25 cellular contexts compared by ENCODE assay signal in the genomic region with DNA sequence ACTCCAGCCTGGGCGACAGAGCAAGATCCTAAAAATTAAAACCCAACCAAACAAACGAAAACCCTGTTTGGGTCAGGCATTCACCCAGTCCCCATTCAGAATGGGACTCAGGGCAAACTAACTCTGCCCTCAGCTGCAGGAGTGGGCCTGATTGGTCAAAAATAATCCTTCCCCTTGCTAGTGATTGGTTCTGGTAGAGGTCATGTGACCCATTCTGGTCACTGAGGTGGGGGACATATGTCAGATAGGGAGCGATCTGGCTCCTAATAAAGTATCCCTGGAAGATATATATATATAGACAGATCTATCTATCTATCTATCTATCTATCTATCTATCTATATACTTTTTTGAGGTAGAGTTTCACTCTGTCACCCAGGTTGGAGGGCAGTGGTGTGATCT. TPM values are rescaled to one million over a fixed set of nuclear protein-coding genes. Genes with fewer than 3 reads are reported as not detected.
DNase-seq lines count a peak whose midpoint lies in the region; ATAC-seq, FAIRE-seq and TF ChIP-seq lines count a peak whose summit lies in the region.
"Had no signal": no experiment of that assay in that cellular context is flagged by ENCODE, and none has a peak within 500 bp of the region (broad histone marks: within the 10 kb centered on the region; RNA-seq: fewer than 3 reads in every experiment).

No MANE protein-coding gene starts in this region.

- CTCF ChIA-PET in K562 (lab: Yijun Ruan, JAX; ENCODE audit: low intra/inter-chr PET ratio) = no interaction called here
- CTCF ChIA-PET in GM10248 (lab: Yijun Ruan, JAX) = no interaction called here

- in situ Hi-C loops in K562 (cut with MboI) = no loop called here

- H3K4me3 ChIP-seq in K562 (no peak overlapping the region), osteoblast (ENCODE audit: insufficient read depth, low read length) (no peak overlapping the region)
- H3K4me3 ChIP-seq: A549; BLaER1 treated with 17β-estradiol and CSF1 and Interleukin-3, amounts not matched to agents 10 nM and 100 nM had no signal

- H3K9me1 ChIP-seq in K562 (ENCODE audit: control insufficient read depth, insufficient read depth, low read length) = no peaks in the 10 kb centered on the region

- DNase-seq in K562 (ENCODE audit: extremely low read depth in 1 of 4, low spot score in 3 of 4) (peak in 1 of 4 experiments; percentile 17), nephron progenitor cell (no peak), osteoblast (ENCODE audit: insufficient read length, low spot score, missing footprints) (no peak), NK-92 (lab: John Stamatoyannopoulos, UW; ENCODE audit: unreplicated experiment) (no peak), GM10248 (ENCODE audit: extremely low spot score) (no peak), posterior cingulate gyrus (no peak)
- DNase-seq: AML-193; CD4-positive, alpha-beta T cell; CD8-positive, alpha-beta memory T cell; COR-L47; DMS 273 treated with DMSO at 0.1 percent for 48 hours; DMS153; DMS53; DMS79; DND-41; GDM1 had no signal

- 70% methylated on average over 3 of the region's 3 CpGs for WGBS in K562 (ENCODE audit: insufficient coverage, low coverage, missing lambda C conversion rate)

- TF ChIP-seq EP300 in Ishikawa (IDR thresholded peaks at IDR 0.05; ENCODE audit: borderline replicate concordance) = no peak
- TF ChIP-seq EP300 in K562 (IDR thresholded peaks at IDR 0.05; ENCODE audit: low read length) = no peak

- H3K9ac ChIP-seq in K562 (ENCODE audit: insufficient read depth in 1 of 2, low read depth in 2 of 2, low read length in 2 of 2) = no peak overlapping the region
- H3K9ac ChIP-seq: BLaER1 treated with 17β-estradiol and CSF1 and Interleukin-3, amounts not matched to agents 10 nM and 100 nM had no signal

- peak overlapping the region; percentile 30 for H3K27ac Mint-ChIP-seq in nephron progenitor cell
- H3K27ac Mint-ChIP-seq: B cell; CD4-positive, alpha-beta T cell had no signal

- POLR2A ChIA-PET in K562 (lab: Yijun Ruan, JAX) = no interaction called here
- POLR2A ChIA-PET in GM10248 (lab: Yijun Ruan, JAX) = no interaction called here

- H3K9me3 ChIP-seq in K562 (replicated peaks; ENCODE audit: control insufficient read depth, insufficient read depth, low read depth, low read length) (no peaks in the 10 kb centered on the region; the same call in 1 of the 2 replicates), osteoblast (ENCODE audit: low read depth, low read length) (peaks cover 3% of the 10 kb centered on the region)

- H2AFZ ChIP-seq in K562 (ENCODE audit: low read depth, low read length) = peak overlapping the region; percentile 42; the same call in 1 of the 2 replicates
- H2AFZ ChIP-seq in osteoblast (ENCODE audit: low read length) = peak overlapping the region; percentile 57

- H3K27ac ChIP-seq in K562 (ENCODE audit: extremely low read depth, low read depth, low read length) (no peak overlapping the region), osteoblast (ENCODE audit: low read depth, low read length) (no peak overlapping the region)
- H3K27ac ChIP-seq: 22Rv1, A549, C4-2B had no signal

- H3K4me1 ChIP-seq in K562 (replicated peaks in 1 of 2; ENCODE audit: control insufficient read depth in 2 of 2, insufficient read depth in 2 of 2, low read length in 2 of 2) = peaks cover 4 to 7% of the 10 kb centered on the region in 2 experiments; a peak in 3 of 5 replicates
- no peaks in the 10 kb centered on the region for H3K4me1 ChIP-seq in osteoblast (ENCODE audit: insufficient read depth, low read length)
- H3K4me1 ChIP-seq: A549 had no signal

- peaks cover 21% of the 10 kb centered on the region for H3K9me3 Mint-ChIP-seq in nephron progenitor cell

- peaks cover 5% of the 10 kb centered on the region for H3K27me3 Mint-ChIP-seq in nephron progenitor cell (ENCODE audit: low read depth, poor library complexity)
- H3K27me3 Mint-ChIP-seq: B cell; CD4-positive, alpha-beta T cell had no signal

- H4K20me1 ChIP-seq in K562 (replicated peaks; ENCODE audit: control insufficient read depth, insufficient read depth, low read length) (no peaks in the 10 kb centered on the region), osteoblast (ENCODE audit: insufficient read depth, low read length) (no peaks in the 10 kb centered on the region)
- H4K20me1 ChIP-seq: BLaER1 treated with 17β-estradiol and CSF1 and Interleukin-3, amounts not matched to agents 10 nM and 100 nM had no signal

- H3K27me3 ChIP-seq in K562 (ENCODE audit: control insufficient read depth in 2 of 2, insufficient read depth in 2 of 2, low read length in 2 of 2) (no peaks in the 10 kb centered on the region), osteoblast (ENCODE audit: insufficient read depth, low read length) (no peaks in the 10 kb centered on the region)
- H3K27me3 ChIP-seq: BLaER1 treated with 17β-estradiol and CSF1 and Interleukin-3, amounts not matched to agents 10 nM and 100 nM had no signal

- H3K36me3 ChIP-seq in K562 (ENCODE audit: control insufficient read depth, insufficient read depth, low read length) (no peaks in the 10 kb centered on the region), osteoblast (ENCODE audit: insufficient read depth, low read length) (no peaks in the 10 kb centered on the region)
- H3K36me3 ChIP-seq: BLaER1 treated with 17β-estradiol and CSF1 and Interleukin-3, amounts not matched to agents 10 nM and 100 nM had no signal

- no TSS peak for BruUV-seq in K562 (replicated peaks; lab: Mats Ljungman, UMichigan)

- H3K4me1 Mint-ChIP-seq in nephron progenitor cell = peaks cover 32% of the 10 kb centered on the region
- H3K4me1 Mint-ChIP-seq: CD8-positive, alpha-beta memory T cell had no signal

- TF ChIP-seq RAD21 in Ishikawa (IDR thresholded peaks at IDR 0.05; ENCODE audit: low read depth) (no peak), K562 (CRISPR knock-in tag; conservative IDR thresholded peaks at IDR 0.05 in 1 of 2, IDR thresholded peaks at IDR 0.05 in 1 of 2) (no peak)

- no peak overlapping the region for H3K4me3 Mint-ChIP-seq in nephron progenitor cell
- H3K4me3 Mint-ChIP-seq: B cell; CD4-positive, alpha-beta T cell; CD8-positive, alpha-beta memory T cell had no signal

- H3K79me2 ChIP-seq in K562 (ENCODE audit: control insufficient read depth, insufficient read depth, low read length) = no peaks in the 10 kb centered on the region
- no peaks in the 10 kb centered on the region for H3K79me2 ChIP-seq in osteoblast (ENCODE audit: insufficient read depth, low read length)

- ATAC-seq in K562 (peak; percentile 27; the same call in 1 of the 3 replicates), HG03045 (IDR thresholded peaks at IDR 0.05; ENCODE audit: unreplicated experiment) (no peak)
- ATAC-seq: A549 had no signal

- no peak for TF ChIP-seq POLR2A in K562 (conservative IDR thresholded peaks at IDR 0.05)

- intact Hi-C loops in K562 (cut with micrococcal nuclease) (no loop called here), posterior cingulate gyrus (cut with DNase I) (no loop called here)

- FAIRE-seq in K562 (lab: Jason Lieb, UNC) = no peak
- FAIRE-seq: A549, GM12891, GM19239 had no signal

- no peak for TF ChIP-seq CTCF in K562 (IDR thresholded peaks at IDR 0.05 in 2 of 3, conservative IDR thresholded peaks at IDR 0.05 in 1 of 3; ENCODE audit: insufficient read depth in 2 of 3, low read depth in 1 of 3, low read length in 3 of 3)
- no peak for TF ChIP-seq CTCF in nephron progenitor cell (IDR thresholded peaks at IDR 0.05)
- no peak for TF ChIP-seq CTCF in osteoblast (IDR thresholded peaks at IDR 0.05; ENCODE audit: extremely low read depth, low read depth, low read length)
- TF ChIP-seq CTCF in GM10248 (IDR thresholded peaks at IDR 0.05; ENCODE audit: control extremely low read depth, extremely low read depth, low read depth, missing control alignments) = no peak

- H3K36me3 Mint-ChIP-seq in nephron progenitor cell (ENCODE audit: low read depth) = no peaks in the 10 kb centered on the region

- H3K4me2 ChIP-seq in K562 (ENCODE audit: insufficient read depth, low read length) (no peak overlapping the region), osteoblast (ENCODE audit: insufficient read depth, low read length) (no peak overlapping the region)
- H3K4me2 ChIP-seq: A549 had no signal

TF ChIP-seq in Ishikawa, 13 proteins besides CTCF, POLR2A, EP300 and RAD21 (continues in another document):
- TF ChIP-seq EGR1 (IDR thresholded peaks at IDR 0.05) = no peak
- TF ChIP-seq TAF1 (IDR thresholded peaks at IDR 0.05; ENCODE audit: low read depth) = no peak
- no peak for TF ChIP-seq TEAD4 (IDR thresholded peaks at IDR 0.05)
- TF ChIP-seq TCF12 (IDR thresholded peaks at IDR 0.05; ENCODE audit: low read depth) = no peak

TF ChIP-seq in K562, 482 proteins besides CTCF, POLR2A, EP300 and RAD21 (continues in another document):
- TF ChIP-seq NFYB (IDR thresholded peaks at IDR 0.05; ENCODE audit: extremely low read depth, insufficient read length) (peak; percentile 47), SIRT6 (IDR thresholded peaks at IDR 0.05; ENCODE audit: low read depth, low read length) (no peak), MAZ (CRISPR knock-in tag; conservative IDR thresholded peaks at IDR 0.05 in 1 of 2, IDR thresholded peaks at IDR 0.05 in 1 of 2) (no peak), ZNF282 (CRISPR knock-in tag; IDR thresholded peaks at IDR 0.05) (no peak), ZNF263 (CRISPR knock-in tag; IDR thresholded peaks at IDR 0.05; ENCODE audit: borderline replicate concordance) (no peak)

RNA-seq across cellular contexts. Expression of gene MED13L, which starts 29.5 kb away (rescaled TPM):
- total RNA-seq in K562 (2011; cell fraction: chromatin; rRNA removed; ENCODE audit: low replicate concordance) = 259 and 607 TPM in 2 replicates
- 97.6 and 127 TPM in 2 replicates for total RNA-seq in K562 (2011; cell fraction: nucleolus; rRNA removed)
- 277 and 397 TPM in 2 replicates for total RNA-seq in K562 (2011; cell fraction: nucleoplasm; rRNA removed)
- total RNA-seq in K562 (2014; rRNA removed) = 29.3 and 32.5 TPM in 2 replicates
- 71.9 and 82.3 TPM in 2 replicates for total RNA-seq in K562 (2014; rRNA removed; fragmentation: Illumina TruSeq; extraction: Trizol)
- total RNA-seq in K562 (2015; rRNA removed; fragmentation: Illumina TruSeq; extraction: Trizol) = 70.1 and 70.8 TPM in 2 replicates
- total RNA-seq in K562 (2021) = 76.9 and 90.3 TPM in 2 replicates
- 45.8 and 48.0 TPM in 2 replicates for polyA plus RNA-seq in K562 (2011; rRNA removed)
- polyA plus RNA-seq in K562 (2011; cell fraction: cytosol; rRNA removed) = 26.1 and 36.3 TPM in 2 replicates
- 102 and 117 TPM in 2 replicates for polyA plus RNA-seq in K562 (2011; cell fraction: nucleus; rRNA removed)
- polyA plus RNA-seq in K562 (2012) = 29.2 and 39.4 TPM in 2 replicates
- 34.0 and 36.9 TPM in 2 replicates for polyA plus RNA-seq in K562 (2014; fragmentation: Illumina TruSeq; extraction: Trizol)
- 10 to 100 TPM; 13.4 to 22.0 TPM for polyA plus RNA-seq in K562 (2014; fragmentation: Nextera tagmentation; extraction: Ambion mirVana)
- polyA plus RNA-seq in K562 (2014; rRNA removed) = 25.7 and 26.8 TPM in 2 replicates
- 279 and 322 TPM in 2 replicates for polyA minus RNA-seq in K562 (2011; rRNA and poly(A)+ RNA removed)
- polyA minus RNA-seq in K562 (2011; cell fraction: cytosol; rRNA and poly(A)+ RNA removed) = 59.1 and 73.6 TPM in 2 replicates
- 174 and 313 TPM in 2 replicates for polyA minus RNA-seq in K562 (2011; cell fraction: nucleus; rRNA and poly(A)+ RNA removed)
- total RNA-seq in osteoblast = 359 and 476 TPM in 2 replicates
